ENCODE assay signal across 8 cellular contexts in genomic region chr7:126803060-126803665, GRCh38.
DNase-seq lines count a peak whose midpoint lies in the region; ATAC-seq and TF ChIP-seq lines count a peak whose summit lies in the region.

No MANE protein-coding gene starts in this region.

- H3K4me3 ChIP-seq in smooth muscle cell: no peak overlapping the region

- whole genome bisulfite sequencing in smooth muscle cell (ENCODE audit: low lambda C conversion rate): 11% methylated on average over 3 of the region's 3 CpGs

- peaks cover 8% of the 10 kb centered on the region for H3F3A ChIP-seq in smooth muscle cell (ENCODE audit: low read depth)

- no peak overlapping the region for H2AFZ ChIP-seq in smooth muscle cell (ENCODE audit: low read depth)

- ATAC-seq in HG03457 (IDR thresholded peaks at IDR 0.05; ENCODE audit: unreplicated experiment) (peak; percentile 82), left cardiac atrium (peak in 1 of 2 donors; percentile 84)

- H3K4me1 ChIP-seq in smooth muscle cell (ENCODE audit: low read depth): peaks cover 10% of the 10 kb centered on the region

- peak overlapping the region; percentile 73 for H3K4me2 ChIP-seq in smooth muscle cell

- no peak overlapping the region for H3K9ac ChIP-seq in smooth muscle cell (ENCODE audit: low read depth)

- H3K9me3 ChIP-seq in smooth muscle cell (replicated peaks; ENCODE audit: low read depth): no peaks in the 10 kb centered on the region

- no peaks in the 10 kb centered on the region for H3K79me2 ChIP-seq in smooth muscle cell (ENCODE audit: low read depth)

- H4K20me1 ChIP-seq in smooth muscle cell (ENCODE audit: low read depth): no peaks in the 10 kb centered on the region

- DNase-seq in NCI-H1417 (lab: John Stamatoyannopoulos, UW): peak; percentile 46 to 92 (median 82)
- DNase-seq in NCI-H1417 treated with DMSO at 0.1 percent for 48 hours (lab: John Stamatoyannopoulos, UW): no peak
- DNase-seq in GM20000 (ENCODE audit: low spot score): peak; percentile 82
- DNase-seq in NCI-H510A (lab: John Stamatoyannopoulos, UW): peak; percentile 25
- DNase-seq in activated T-cell treated with anti-CD3 and anti-CD28 coated beads, Interleukin-2, amount 50 U/mL, for 48 hours: peak; percentile 17 to 19
- peak; percentile 25 for DNase-seq in left cardiac atrium
- DNase-seq in smooth muscle cell (lab: John Stamatoyannopoulos, UW; ENCODE audit: unreplicated experiment): no peak

- no peak overlapping the region for H3K27ac ChIP-seq in smooth muscle cell (ENCODE audit: low read depth)

- H3K27me3 ChIP-seq in smooth muscle cell (ENCODE audit: low read depth): no peaks in the 10 kb centered on the region

- intact Hi-C loops in left cardiac atrium (cut with DNase I): no loop called here

- no peaks in the 10 kb centered on the region for H3K36me3 ChIP-seq in smooth muscle cell (ENCODE audit: low read depth)

- TF ChIP-seq CTCF in GM20000 (IDR thresholded peaks at IDR 0.05; ENCODE audit: extremely low read depth, missing control alignments) (peak; percentile 44), smooth muscle cell (IDR thresholded peaks at IDR 0.05; ENCODE audit: borderline replicate concordance, insufficient read depth, poor library complexity, severe bottlenecking) (peak; percentile 81)

Comparison
In these comparisons a context has a peak if more than half of its experiments do, and no peak if none do; other contexts are left out.
1. DNase-seq: peak in NCI-H1417 (3 of 3), GM20000 (single experiment), NCI-H510A (single experiment), activated T-cell treated with anti-CD3 and anti-CD28 coated beads, Interleukin-2, amount 50 U/mL, for 48 hours (2 of 2) and left cardiac atrium (single experiment); none in NCI-H1417 treated with DMSO at 0.1 percent for 48 hours (single experiment) and smooth muscle cell (single experiment).